Comparison of ENCODE assay signal across 2 cellular contexts in genomic region chr5:1118231-1118698, GRCh38.
TF ChIP-seq lines count a peak whose summit lies in the region.

No MANE protein-coding gene starts in this region.

TF ChIP-seq in SK-N-SH treated with all-trans-retinoic acid at 6 μM for 48 hours, 23 proteins besides CTCF, POLR2A, EP300 and RAD21 (continued from another document):
- TF ChIP-seq, protein P1, sequence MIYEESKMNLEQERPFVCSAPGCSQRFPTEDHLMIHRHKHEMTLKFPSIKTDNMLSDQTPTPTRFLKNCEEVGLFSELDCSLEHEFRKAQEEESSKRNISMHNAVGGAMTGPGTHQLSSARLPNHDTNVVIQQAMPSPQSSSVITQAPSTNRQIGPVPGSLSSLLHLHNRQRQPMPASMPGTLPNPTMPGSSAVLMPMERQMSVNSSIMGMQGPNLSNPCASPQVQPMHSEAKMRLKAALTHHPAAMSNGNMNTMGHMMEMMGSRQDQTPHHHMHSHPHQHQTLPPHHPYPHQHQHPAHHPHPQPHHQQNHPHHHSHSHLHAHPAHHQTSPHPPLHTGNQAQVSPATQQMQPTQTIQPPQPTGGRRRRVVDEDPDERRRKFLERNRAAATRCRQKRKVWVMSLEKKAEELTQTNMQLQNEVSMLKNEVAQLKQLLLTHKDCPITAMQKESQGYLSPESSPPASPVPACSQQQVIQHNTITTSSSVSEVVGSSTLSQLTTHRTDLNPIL (CRISPR knock-in tag; IDR thresholded peaks at IDR 0.05; ENCODE audit: low read depth) = no peak
- TF ChIP-seq ISL1 (CRISPR knock-in tag; IDR thresholded peaks at IDR 0.05) = no peak
- TF ChIP-seq GLIS3 (CRISPR knock-in tag; IDR thresholded peaks at IDR 0.05) = no peak
- TF ChIP-seq CSRNP3 (CRISPR knock-in tag; IDR thresholded peaks at IDR 0.05) = no peak

TF ChIP-seq in SK-N-SH, 30 proteins besides CTCF, POLR2A, EP300 and RAD21 (continued from another document):
- TF ChIP-seq, protein P2, sequence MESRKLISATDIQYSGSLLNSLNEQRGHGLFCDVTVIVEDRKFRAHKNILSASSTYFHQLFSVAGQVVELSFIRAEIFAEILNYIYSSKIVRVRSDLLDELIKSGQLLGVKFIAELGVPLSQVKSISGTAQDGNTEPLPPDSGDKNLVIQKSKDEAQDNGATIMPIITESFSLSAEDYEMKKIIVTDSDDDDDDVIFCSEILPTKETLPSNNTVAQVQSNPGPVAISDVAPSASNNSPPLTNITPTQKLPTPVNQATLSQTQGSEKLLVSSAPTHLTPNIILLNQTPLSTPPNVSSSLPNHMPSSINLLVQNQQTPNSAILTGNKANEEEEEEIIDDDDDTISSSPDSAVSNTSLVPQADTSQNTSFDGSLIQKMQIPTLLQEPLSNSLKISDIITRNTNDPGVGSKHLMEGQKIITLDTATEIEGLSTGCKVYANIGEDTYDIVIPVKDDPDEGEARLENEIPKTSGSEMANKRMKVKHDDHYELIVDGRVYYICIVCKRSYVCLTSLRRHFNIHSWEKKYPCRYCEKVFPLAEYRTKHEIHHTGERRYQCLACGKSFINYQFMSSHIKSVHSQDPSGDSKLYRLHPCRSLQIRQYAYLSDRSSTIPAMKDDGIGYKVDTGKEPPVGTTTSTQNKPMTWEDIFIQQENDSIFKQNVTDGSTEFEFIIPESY (IDR thresholded peaks at IDR 0.05; ENCODE audit: borderline replicate concordance, low read depth) = no peak
- no peak for TF ChIP-seq FOXJ3 (CRISPR knock-in tag; IDR thresholded peaks at IDR 0.05)
- TF ChIP-seq IRF3 (IDR thresholded peaks at IDR 0.05; ENCODE audit: low read depth, low read length) = no peak
